Comparison of ENCODE assay signal across 22 cellular contexts in genomic region chr10:45398595-45398994, GRCh38. TPM values are rescaled to one million over a fixed set of nuclear protein-coding genes. Genes with fewer than 3 reads are reported as not detected.
DNase-seq lines count a peak whose midpoint lies in the region; ATAC-seq, FAIRE-seq and TF ChIP-seq lines count a peak whose summit lies in the region.
"Had no signal": no experiment of that assay in that cellular context is flagged by ENCODE, and none has a peak within 500 bp of the region (broad histone marks: within the 10 kb centered on the region; RNA-seq: fewer than 3 reads in every experiment).

No MANE protein-coding gene starts in this region.

- no peak overlapping the region for H4K8ac ChIP-seq in trophoblast cell (ENCODE audit: low read depth, low read length)

- H2AK5ac ChIP-seq in trophoblast cell (ENCODE audit: low read length), result no peak overlapping the region

- H3K27ac ChIP-seq in Karpas-422 (ENCODE audit: low read length), result no peak overlapping the region
- H3K27ac ChIP-seq in K562 (ENCODE audit: extremely low read depth, low read depth, low read length), result no peak overlapping the region
- peak overlapping the region; percentile 54 for H3K27ac ChIP-seq in neutrophil
- no peak overlapping the region for H3K27ac ChIP-seq in trophoblast cell (ENCODE audit: low read depth, low read length)
- H3K27ac ChIP-seq: BLaER1, C4-2B, GM23248 had no signal

- H3K79me2 ChIP-seq in Karpas-422 (ENCODE audit: low read length) (peaks cover 68% of the 10 kb centered on the region), K562 (ENCODE audit: control insufficient read depth, insufficient read depth, low read length) (no peaks in the 10 kb centered on the region), trophoblast cell (ENCODE audit: control insufficient read depth, insufficient read depth, low read length, poor library complexity) (no peaks in the 10 kb centered on the region)

- H3K4me1 ChIP-seq in Karpas-422 (ENCODE audit: low read length) (peaks cover 5% of the 10 kb centered on the region; the same call in 1 of the 2 replicates), K562 (replicated peaks in 1 of 2; ENCODE audit: control insufficient read depth in 2 of 2, insufficient read depth in 2 of 2, low read length in 2 of 2) (peaks cover 0 to 2% of the 10 kb centered on the region in 2 experiments; a peak in 4 of 5 replicates), neutrophil (ENCODE audit: control insufficient read depth in 1 of 2, insufficient read depth in 1 of 2, low read depth in 1 of 2, low read length in 1 of 2) (peaks cover 33 to 45% of the 10 kb centered on the region in 2 experiments), trophoblast cell (ENCODE audit: control insufficient read depth in 1 of 2, insufficient read depth in 2 of 2, low read length in 2 of 2) (no peaks in the 10 kb centered on the region)

- no peak overlapping the region for H3K14ac ChIP-seq in trophoblast cell (ENCODE audit: low read length)

- no peak overlapping the region for H3K4me2 ChIP-seq in Karpas-422 (ENCODE audit: low read depth, low read length, poor library complexity, severe bottlenecking)
- H3K4me2 ChIP-seq in K562 (ENCODE audit: insufficient read depth, low read length), result no peak overlapping the region
- no peak overlapping the region for H3K4me2 ChIP-seq in trophoblast cell (ENCODE audit: low read length)
- H3K4me2 ChIP-seq: BLaER1 had no signal

- no peak overlapping the region for H3K9ac ChIP-seq in Karpas-422 (ENCODE audit: low read length)
- no peak overlapping the region for H3K9ac ChIP-seq in K562 (ENCODE audit: insufficient read depth in 1 of 2, low read depth in 2 of 2, low read length in 2 of 2)
- no peak overlapping the region for H3K9ac ChIP-seq in trophoblast cell (ENCODE audit: low read length)
- H3K9ac ChIP-seq: BLaER1, GM23248 had no signal

- no peak overlapping the region for H2BK5ac ChIP-seq in trophoblast cell (ENCODE audit: low read depth, low read length, poor library complexity)

- FAIRE-seq in K562 (lab: Jason Lieb, UNC), result no peak
- FAIRE-seq: D721Med, H1 had no signal

- H3K36me3 ChIP-seq in Karpas-422 (ENCODE audit: insufficient read depth, low read length) (peaks cover 71% of the 10 kb centered on the region), K562 (ENCODE audit: control insufficient read depth, insufficient read depth, low read length) (no peaks in the 10 kb centered on the region), neutrophil (peaks cover 77% of the 10 kb centered on the region), trophoblast cell (ENCODE audit: control insufficient read depth in 1 of 2, insufficient read depth in 2 of 2, low read length in 2 of 2) (no peaks in the 10 kb centered on the region)

- H4K20me1 ChIP-seq in Karpas-422 (ENCODE audit: insufficient read depth, low read depth, low read length), result peaks cover 3% of the 10 kb centered on the region; the same call in 1 of the 2 replicates
- no peaks in the 10 kb centered on the region for H4K20me1 ChIP-seq in K562 (replicated peaks; ENCODE audit: control insufficient read depth, insufficient read depth, low read length)
- H4K20me1 ChIP-seq: BLaER1 had no signal

- H3K4me3 ChIP-seq in Karpas-422 (ENCODE audit: low read length), result no peak overlapping the region
- no peak overlapping the region for H3K4me3 ChIP-seq in K562
- H3K4me3 ChIP-seq in neutrophil (ENCODE audit: low read depth in 1 of 2, low read length in 1 of 2), result no peak overlapping the region
- H3K4me3 ChIP-seq in trophoblast cell (ENCODE audit: low read depth, low read length), result no peak overlapping the region
- H3K4me3 ChIP-seq: BLaER1, GM23248 had no signal

- no peak overlapping the region for H3K18ac ChIP-seq in trophoblast cell (ENCODE audit: low read length)

- no peak overlapping the region for H3K4ac ChIP-seq in trophoblast cell (ENCODE audit: low read depth, low read length)

- no peak overlapping the region for H2BK120ac ChIP-seq in trophoblast cell (ENCODE audit: insufficient read depth, low read length, poor library complexity)

- H3K9me3 ChIP-seq in Karpas-422 (ENCODE audit: low read length), result no peaks in the 10 kb centered on the region
- peaks cover 4% of the 10 kb centered on the region; the same call in 1 of the 2 replicates for H3K9me3 ChIP-seq in K562 (replicated peaks; ENCODE audit: control insufficient read depth, insufficient read depth, low read depth, low read length)
- peaks cover 7% of the 10 kb centered on the region for H3K9me3 ChIP-seq in neutrophil
- H3K9me3 ChIP-seq in trophoblast cell (ENCODE audit: insufficient read depth, low read depth, low read length), result no peaks in the 10 kb centered on the region

- no TSS peak for BruUV-seq in K562 (replicated peaks; lab: Mats Ljungman, UMichigan)

- peaks cover 14% of the 10 kb centered on the region for H3K9me3 Mint-ChIP-seq in osteocyte (ENCODE audit: unreplicated experiment)

- in situ Hi-C loops in K562 (cut with MboI), result no loop called here

- H2BK12ac ChIP-seq in trophoblast cell (ENCODE audit: low read length), result no peak overlapping the region

- H3K4me3 Mint-ChIP-seq in osteocyte (ENCODE audit: unreplicated experiment), result no peak overlapping the region
- H3K4me3 Mint-ChIP-seq: CD4-positive, alpha-beta T cell; CD8-positive, alpha-beta memory T cell had no signal

- TF ChIP-seq CTCF in K562 (IDR thresholded peaks at IDR 0.05 in 2 of 3, conservative IDR thresholded peaks at IDR 0.05 in 1 of 3; ENCODE audit: insufficient read depth in 2 of 3, low read depth in 1 of 3, low read length in 3 of 3), result no peak
- no peak for TF ChIP-seq CTCF in neutrophil (IDR thresholded peaks at IDR 0.05)
- TF ChIP-seq CTCF in osteocyte (IDR thresholded peaks at IDR 0.05), result no peak

- H3K23ac ChIP-seq in trophoblast cell (ENCODE audit: low read length), result no peak overlapping the region

- no peak for TF ChIP-seq RAD21 in K562 (CRISPR knock-in tag; conservative IDR thresholded peaks at IDR 0.05 in 1 of 2, IDR thresholded peaks at IDR 0.05 in 1 of 2)

- H2AFZ ChIP-seq in Karpas-422 (ENCODE audit: low read length), result no peak overlapping the region
- H2AFZ ChIP-seq in K562 (ENCODE audit: low read depth, low read length), result no peak overlapping the region
- H2AFZ ChIP-seq in trophoblast cell (ENCODE audit: insufficient read depth, low read length, poor library complexity), result no peak overlapping the region
- H2AFZ ChIP-seq: GM23248 had no signal

- POLR2A ChIA-PET in K562 (lab: Yijun Ruan, JAX), result no interaction called here

- ATAC-seq in K562 (no peak), HG03469 (IDR thresholded peaks at IDR 0.05; ENCODE audit: unreplicated experiment) (no peak)

- TF ChIP-seq EP300 in K562 (IDR thresholded peaks at IDR 0.05; ENCODE audit: low read length), result no peak

- CTCF ChIA-PET in K562 (lab: Yijun Ruan, JAX; ENCODE audit: low intra/inter-chr PET ratio), result no interaction called here

- H3K27me3 ChIP-seq in Karpas-422 (ENCODE audit: low read length) (no peaks in the 10 kb centered on the region), K562 (ENCODE audit: control insufficient read depth in 2 of 2, insufficient read depth in 2 of 2, low read length in 2 of 2) (no peaks in the 10 kb centered on the region), neutrophil (no peaks in the 10 kb centered on the region), trophoblast cell (ENCODE audit: insufficient read depth, low read length) (no peaks in the 10 kb centered on the region)
- H3K27me3 ChIP-seq: BLaER1 had no signal

- H3K4me1 Mint-ChIP-seq in osteocyte (ENCODE audit: unreplicated experiment), result no peaks in the 10 kb centered on the region
- H3K4me1 Mint-ChIP-seq: CD8-positive, alpha-beta memory T cell had no signal

- 0% methylated on average over 1 of the region's 1 CpG for WGBS in K562 (ENCODE audit: insufficient coverage, low coverage, missing lambda C conversion rate)
- WGBS in trophoblast cell (ENCODE audit: extremely low coverage, insufficient coverage, insufficient read length), result no CpG with 5 or more reads among the region's 1 CpG

- no peak for TF ChIP-seq POLR2A in K562 (conservative IDR thresholded peaks at IDR 0.05)

- no peak overlapping the region for H4K91ac ChIP-seq in trophoblast cell (ENCODE audit: low read depth, low read length)

- H3K36me3 Mint-ChIP-seq in osteocyte (ENCODE audit: unreplicated experiment), result no peaks in the 10 kb centered on the region

- no peaks in the 10 kb centered on the region for H3K9me1 ChIP-seq in K562 (ENCODE audit: control insufficient read depth, insufficient read depth, low read length)

- no peaks in the 10 kb centered on the region for H3K79me1 ChIP-seq in trophoblast cell (ENCODE audit: low read length)

- intact Hi-C loops in K562 (cut with micrococcal nuclease), result no loop called here

- H3K9me2 ChIP-seq in Karpas-422 (replicated peaks; ENCODE audit: insufficient read depth, low read length), result no peaks in the 10 kb centered on the region

- peak; percentile 1 for DNase-seq in CD1c-positive myeloid dendritic cell (ENCODE audit: extremely low spot score)
- DNase-seq in Karpas-422, result peak; percentile 63
- DNase-seq in K562 (ENCODE audit: extremely low read depth in 1 of 4, low spot score in 3 of 4), result no peak
- no peak for DNase-seq in trophoblast cell
- no peak for DNase-seq in osteocyte (ENCODE audit: extremely low spot score, unreplicated experiment)
- no peak for DNase-seq in pons (ENCODE audit: low spot score)
- DNase-seq: CD4-positive, alpha-beta T cell; CD8-positive, alpha-beta memory T cell; DMS 273 treated with DMSO at 0.1 percent for 48 hours; DMS79; EL; GF-D8; GM23248; H7; HCEC 1CT had no signal

- peaks cover 22% of the 10 kb centered on the region for H3K27me3 Mint-ChIP-seq in osteocyte (ENCODE audit: unreplicated experiment)

- H3K27ac Mint-ChIP-seq in osteocyte (ENCODE audit: unreplicated experiment), result no peak overlapping the region
- H3K27ac Mint-ChIP-seq: CD4-positive, alpha-beta T cell had no signal

- no peak overlapping the region for H4K12ac ChIP-seq in trophoblast cell (ENCODE audit: low read depth, low read length)

RNA-seq across cellular contexts. Expression of gene ALOX5, which starts 24.6 kb away (rescaled TPM):
- 480 and 661 TPM in 2 replicates for total RNA-seq in Karpas-422 (2014; rRNA removed; shearing (Covaris generic); ENCODE audit: low replicate concordance)
- total RNA-seq in K562 (2011; cell fraction: chromatin; rRNA removed; ENCODE audit: low replicate concordance), result 3.5 and 4.3 TPM in 2 replicates
- total RNA-seq in K562 (2011; cell fraction: nucleolus; rRNA removed), result 2.2 and 3.8 TPM in 2 replicates
- 2.5 and 2.6 TPM in 2 replicates for total RNA-seq in K562 (2011; cell fraction: nucleoplasm; rRNA removed)
- total RNA-seq in K562 (2014; rRNA removed) (1.1 and 1.9 TPM in 2 replicates), K562 (2014; rRNA removed; fragmentation: Illumina TruSeq; extraction: Trizol) (0.51 and 0.73 TPM in 2 replicates), K562 (2015; rRNA removed; fragmentation: Illumina TruSeq; extraction: Trizol) (1.8 and 1.9 TPM in 2 replicates), K562 (2021) (0.92 and 2.0 TPM in 2 replicates), osteocyte (not detected in 2 replicates)
- polyA plus RNA-seq in K562 (2011; rRNA removed) (0.74 and 6.5 TPM in 2 replicates), K562 (2014; fragmentation: Illumina TruSeq; extraction: Trizol) (1.4 and 1.5 TPM in 2 replicates), K562 (2014; fragmentation: Nextera tagmentation; extraction: Ambion mirVana) (under 1 TPM; 0.10 to 0.13 TPM), K562 (2014; rRNA removed) (1.6 and 2.4 TPM in 2 replicates)
- 0.61 and 3.8 TPM in 2 replicates for polyA plus RNA-seq in K562 (2011; cell fraction: cytosol; rRNA removed)
- polyA plus RNA-seq in K562 (2011; cell fraction: nucleus; rRNA removed), result 10.6 and 47.2 TPM in 2 replicates
- polyA plus RNA-seq in K562 (2012), result 4.9 and 23.7 TPM in 2 replicates
- 0.46 and 3.2 TPM in 2 replicates for polyA minus RNA-seq in K562 (2011; rRNA and poly(A)+ RNA removed)
- 2.5 TPM in 1 of 2 replicates, not detected in the other for polyA minus RNA-seq in K562 (2011; cell fraction: cytosol; rRNA and poly(A)+ RNA removed)
- polyA minus RNA-seq in K562 (2011; cell fraction: nucleus; rRNA and poly(A)+ RNA removed), result 2.0 and 18.2 TPM in 2 replicates
- polyA plus RNA-seq in trophoblast cell (2013), result 0.78 and 0.99 TPM in 2 replicates
- total RNA-seq: A673, GM23248 had no signal
- polyA plus RNA-seq: GM23248 had no signal

Comparison
In these comparisons a context has a peak if more than half of its experiments do, and no peak if none do; other contexts are left out.
1. DNase-seq: peak in CD1c-positive myeloid dendritic cell (single experiment) and Karpas-422 (single experiment); none in K562 (0 of 4), trophoblast cell (0 of 2), osteocyte (single experiment) and pons (single experiment).
2. RNA of gene ALOX5, which starts 24.6 kb away (total RNA-seq): 480 to 661 TPM in Karpas-422; 0.51 to 4.3 TPM in K562 and not detected in osteocyte; every median in the first group is over 10 times any median in the second.